ENCODE assay signal across 33 cellular contexts in the genomic region with DNA sequence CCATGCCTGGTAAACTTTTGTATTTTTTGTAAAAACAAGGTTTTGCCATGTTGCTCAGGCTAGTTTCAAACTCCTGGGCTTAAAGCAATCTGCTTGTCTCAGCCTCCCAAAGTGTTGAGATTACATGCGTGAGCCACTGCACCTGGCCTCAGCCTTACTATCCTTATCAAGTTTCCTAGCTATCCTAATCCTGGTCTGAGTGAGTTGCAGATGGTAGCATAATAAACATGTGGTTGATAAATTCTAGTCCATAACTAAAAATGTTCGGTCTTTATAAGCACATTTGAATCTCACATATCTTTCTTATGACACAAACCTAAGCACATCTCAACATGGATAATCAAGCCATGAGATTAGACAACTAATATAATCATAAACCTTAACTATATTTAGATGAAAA.
"Had no signal": no experiment of that assay in that cellular context is flagged by ENCODE, and none has a peak within 500 bp of the region (broad histone marks: within the 10 kb centered on the region; RNA-seq: fewer than 3 reads in every experiment).

No MANE protein-coding gene starts in this region.

- H3K4me3 ChIP-seq: coronary artery, dorsolateral prefrontal cortex, esophagus muscularis mucosa, gastroesophageal sphincter, heart right ventricle had no signal

- H3K27ac Mint-ChIP-seq: activated B cell treated with CpG ODN at 0.5 μM for 24 hours; activated CD4-positive, alpha-beta memory T cell treated with anti-CD3 and anti-CD28 coated beads for 36 hours; activated CD4-positive, alpha-beta T cell treated with anti-CD3 and anti-CD28 coated beads for 36 hours; activated CD8-positive, alpha-beta memory T cell treated with anti-CD3 and anti-CD28 coated beads, Interleukin-2, amount 10 ng/mL, durations not matched to agents 7 days and 5 days; activated CD8-positive, alpha-beta T cell treated with anti-CD3 and anti-CD28 coated beads, Interleukin-2, amount 10 ng/mL, durations not matched to agents 7 days and 5 days; activated T-helper 17 cell treated with anti-CD3 and anti-CD28 coated beads, Interleukin-2, amount 50 U/mL, for 72 hours; dendritic cell treated with granulocyte-macrophage colony-stimulating factor and Interleukin-4, amounts not matched to agents 40 ng/mL and 50 ng/mL, for 4 days; T-helper 17 cell; T-helper 2 cell treated with Interferon-gamma antibody and Interleukin-4, amounts not matched to agents 5 μg/mL and 100 μg/mL, for 36 hours had no signal

- H3K27me3 Mint-ChIP-seq: activated B cell treated with CpG ODN at 0.5 μM for 24 hours; activated CD4-positive, alpha-beta memory T cell treated with anti-CD3 and anti-CD28 coated beads for 36 hours; activated CD4-positive, alpha-beta T cell treated with anti-CD3 and anti-CD28 coated beads for 36 hours; activated CD4-positive, alpha-beta T cell treated with anti-CD3 and anti-CD28 coated beads, Interleukin-2, amount 10 ng/mL, durations not matched to agents 24 days and 14 days; activated CD8-positive, alpha-beta memory T cell treated with anti-CD3 and anti-CD28 coated beads, Interleukin-2, amount 10 ng/mL, durations not matched to agents 7 days and 5 days; activated naive CD8-positive, alpha-beta T cell; activated T-cell treated with anti-CD3 and anti-CD28 coated beads, Interleukin-2, amount 50 U/mL, for 24 hours; activated T-helper 17 cell treated with anti-CD3 and anti-CD28 coated beads, Interleukin-2, amount 50 U/mL, for 72 hours; central memory CD8-positive, alpha-beta T cell; dendritic cell treated with granulocyte-macrophage colony-stimulating factor and Interleukin-4, amounts not matched to agents 40 ng/mL and 50 ng/mL, for 4 days; T-helper 17 cell had no signal

- H3K9me3 Mint-ChIP-seq: activated B cell treated with CpG ODN at 0.5 μM for 24 hours; activated CD4-positive, alpha-beta memory T cell treated with anti-CD3 and anti-CD28 coated beads for 36 hours; activated CD4-positive, alpha-beta T cell treated with anti-CD3 and anti-CD28 coated beads, Interleukin-2, amount 10 ng/mL, durations not matched to agents 24 days and 14 days; activated T-cell treated with anti-CD3 and anti-CD28 coated beads, Interleukin-2, amount 50 U/mL, for 24 hours; activated T-helper 17 cell treated with anti-CD3 and anti-CD28 coated beads, Interleukin-2, amount 50 U/mL, for 72 hours; central memory CD8-positive, alpha-beta T cell; dendritic cell treated with granulocyte-macrophage colony-stimulating factor and Interleukin-4, amounts not matched to agents 40 ng/mL and 50 ng/mL, for 4 days; T-helper 2 cell treated with Interferon-gamma antibody and Interleukin-4, amounts not matched to agents 5 μg/mL and 100 μg/mL, for 36 hours had no signal

- H3K9me3 ChIP-seq: esophagus muscularis mucosa, gastroesophageal sphincter, heart right ventricle had no signal

- H3K27ac ChIP-seq: brain microvascular endothelial cell, coronary artery, dorsolateral prefrontal cortex, esophagus muscularis mucosa, gastroesophageal sphincter, heart right ventricle, WERI-Rb-1 had no signal

- DNase-seq: activated B cell treated with CpG ODN at 0.5 μM for 24 hours; activated CD4-positive, alpha-beta memory T cell treated with anti-CD3 and anti-CD28 coated beads for 36 hours; activated CD4-positive, alpha-beta T cell treated with anti-CD3 and anti-CD28 coated beads for 36 hours; activated CD4-positive, alpha-beta T cell treated with anti-CD3 and anti-CD28 coated beads, Interleukin-2, amount 10 ng/mL, durations not matched to agents 24 days and 14 days; activated CD8-positive, alpha-beta memory T cell treated with anti-CD3 and anti-CD28 coated beads, Interleukin-2, amount 10 ng/mL, durations not matched to agents 7 days and 5 days; activated CD8-positive, alpha-beta memory T cell treated with anti-CD3 and anti-CD28 coated beads, Interleukin-2, amount 50 U/mL, for 4 hours; activated CD8-positive, alpha-beta T cell treated with anti-CD3 and anti-CD28 coated beads, Interleukin-2, amount 10 ng/mL, durations not matched to agents 7 days and 5 days; activated effector memory CD4-positive, alpha-beta T cell treated with Interleukin-2 at 50 U/mL for 16 hours; activated gamma-delta T cell treated with Interleukin-2 at 50 U/mL for 16 hours; activated naive CD4-positive, alpha-beta T cell treated with anti-CD3 and anti-CD28 coated beads, Interleukin-2, amount 50 U/mL, for 16 hours; activated naive CD4-positive, alpha-beta T cell treated with Interleukin-2 at 50 U/mL for 16 hours; activated T-cell treated with anti-CD3 and anti-CD28 coated beads, Interleukin-2, amount 50 U/mL, for 24 hours; amniotic stem cell; anterior cingulate cortex; brain microvascular endothelial cell; dorsolateral prefrontal cortex; effector memory CD4-positive, alpha-beta T cell; erythroblast; foreskin melanocyte; heart right ventricle; T-helper 1 cell; T-helper 17 cell; T1000; WERI-Rb-1 had no signal

- H3K4me3 Mint-ChIP-seq: activated B cell treated with CpG ODN at 0.5 μM for 24 hours; activated CD4-positive, alpha-beta memory T cell treated with anti-CD3 and anti-CD28 coated beads for 36 hours; activated CD4-positive, alpha-beta T cell treated with anti-CD3 and anti-CD28 coated beads for 36 hours; activated CD4-positive, alpha-beta T cell treated with anti-CD3 and anti-CD28 coated beads, Interleukin-2, amount 10 ng/mL, durations not matched to agents 24 days and 14 days; activated CD8-positive, alpha-beta memory T cell treated with anti-CD3 and anti-CD28 coated beads, Interleukin-2, amount 10 ng/mL, durations not matched to agents 7 days and 5 days; activated CD8-positive, alpha-beta T cell treated with anti-CD3 and anti-CD28 coated beads, Interleukin-2, amount 10 ng/mL, durations not matched to agents 7 days and 5 days; activated naive CD8-positive, alpha-beta T cell; activated T-cell treated with anti-CD3 and anti-CD28 coated beads, Interleukin-2, amount 50 U/mL, for 24 hours; activated T-helper 17 cell treated with anti-CD3 and anti-CD28 coated beads, Interleukin-2, amount 50 U/mL, for 72 hours; central memory CD8-positive, alpha-beta T cell; dendritic cell treated with granulocyte-macrophage colony-stimulating factor and Interleukin-4, amounts not matched to agents 40 ng/mL and 50 ng/mL, for 4 days; T-helper 17 cell; T-helper 2 cell treated with Interferon-gamma antibody and Interleukin-4, amounts not matched to agents 5 μg/mL and 100 μg/mL, for 36 hours had no signal

- H3K4me1 ChIP-seq: esophagus muscularis mucosa, gastroesophageal sphincter, heart right ventricle had no signal

- ATAC-seq: activated CD4-positive, alpha-beta T cell treated with anti-CD3 and anti-CD28 coated beads for 36 hours; activated CD4-positive, CD25-positive, alpha-beta regulatory T cell treated with anti-CD3 and anti-CD28 coated beads, Interleukin-2, amount 50 U/mL, for 24 hours; activated CD8-positive, alpha-beta memory T cell treated with anti-CD3 and anti-CD28 coated beads, Interleukin-2, amount 10 ng/mL, durations not matched to agents 7 days and 5 days; activated CD8-positive, alpha-beta T cell treated with anti-CD3 and anti-CD28 coated beads, Interleukin-2, amount 10 ng/mL, durations not matched to agents 7 days and 5 days; activated T-helper 17 cell treated with anti-CD3 and anti-CD28 coated beads, Interleukin-2, amount 50 U/mL, for 72 hours; gastroesophageal sphincter; heart right ventricle; T-helper 17 cell had no signal

- H3K27me3 ChIP-seq: brain microvascular endothelial cell, dorsolateral prefrontal cortex, esophagus muscularis mucosa, gastroesophageal sphincter, heart right ventricle had no signal

- H3K4me1 Mint-ChIP-seq: activated B cell treated with CpG ODN at 0.5 μM for 24 hours; activated CD8-positive, alpha-beta memory T cell treated with anti-CD3 and anti-CD28 coated beads, Interleukin-2, amount 10 ng/mL, durations not matched to agents 7 days and 5 days had no signal
